ENCODE assay signal across 33 cellular contexts in the genomic region with DNA sequence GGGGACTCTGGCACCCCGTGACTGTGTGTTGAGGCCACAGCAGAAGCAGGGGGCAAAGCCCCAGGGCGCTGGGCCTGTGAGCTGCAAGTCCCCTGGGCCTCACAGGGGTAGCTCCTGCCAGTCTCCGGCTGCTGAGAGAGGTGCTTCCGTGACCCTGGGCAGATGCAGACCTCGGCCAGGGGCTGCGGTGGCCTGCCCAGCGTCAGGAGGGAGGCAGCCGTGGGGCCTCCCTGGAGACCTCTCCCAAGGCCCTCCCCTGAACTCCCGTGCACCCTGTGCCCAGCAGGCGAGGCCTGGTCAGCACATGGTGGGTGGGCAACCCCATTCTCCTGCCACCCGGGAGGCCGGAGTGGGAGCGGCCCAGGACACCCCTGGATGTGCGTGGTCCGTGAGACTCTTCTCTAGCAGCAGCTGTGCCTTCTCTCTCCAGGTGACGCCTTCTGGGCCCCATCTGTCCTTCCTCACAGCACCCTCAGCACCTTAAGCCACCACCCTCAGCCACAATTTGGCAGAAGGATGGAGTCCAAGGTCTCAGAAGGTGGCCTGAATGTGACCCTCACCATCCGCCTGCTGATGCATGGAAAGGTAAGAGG.
"Had no signal": no experiment of that assay in that cellular context is flagged by ENCODE, and none has a peak within 500 bp of the region (broad histone marks: within the 10 kb centered on the region; RNA-seq: fewer than 3 reads in every experiment).

No MANE protein-coding gene starts in this region.

- ATAC-seq: activated CD8-positive, alpha-beta memory T cell treated with anti-CD3 and anti-CD28 coated beads, Interleukin-2, amount 10 ng/mL, durations not matched to agents 7 days and 5 days had no signal

- H3K27ac ChIP-seq: ascending aorta, breast epithelium, PC-9, RWPE1, WERI-Rb-1 had no signal

- H3K4me2 ChIP-seq: PC-9 had no signal

- FAIRE-seq: RCC 7860 had no signal

- H3K27me3 ChIP-seq: ascending aorta had no signal

- H3K9me3 ChIP-seq: ascending aorta, breast epithelium had no signal

- H2AFZ ChIP-seq: PC-9 had no signal

- DNase-seq: activated CD4-positive, alpha-beta memory T cell treated with anti-CD3 and anti-CD28 coated beads, Interleukin-2, amount 10 ng/mL, durations not matched to agents 7 days and 5 days; activated CD4-positive, alpha-beta T cell treated with anti-CD3 and anti-CD28 coated beads for 1 hour; activated CD4-positive, alpha-beta T cell treated with anti-CD3 and anti-CD28 coated beads for 48 hours; activated CD4-positive, CD25-positive, alpha-beta regulatory T cell; activated CD8-positive, alpha-beta memory T cell treated with anti-CD3 and anti-CD28 coated beads for 24 hours; activated CD8-positive, alpha-beta memory T cell treated with anti-CD3 and anti-CD28 coated beads, Interleukin-2, amount 10 ng/mL, durations not matched to agents 7 days and 5 days; activated CD8-positive, alpha-beta memory T cell treated with anti-CD3 and anti-CD28 coated beads, Interleukin-2, amount 50 U/mL, for 48 hours; activated effector memory CD4-positive, alpha-beta T cell treated with Interleukin-2 at 50 U/mL for 16 hours; activated naive CD4-positive, alpha-beta T cell treated with anti-CD3 and anti-CD28 coated beads, Interleukin-2, amount 50 U/mL, for 16 hours; activated naive CD8-positive, alpha-beta T cell treated with anti-CD3 and anti-CD28 coated beads for 36 hours; activated T-cell treated with anti-CD3 and anti-CD28 coated beads, Interleukin-2, amount 50 U/mL, for 48 hours; amniotic stem cell; Karpas-422; KBM-7; NCI-H1105; NCI-H1417 treated with DMSO at 0.1 percent for 48 hours; NCI-H1930; NCI-H2081 treated with DMSO at 0.1 percent for 48 hours; NCI-H510A; NCI-H526; NCI-H748 treated with DMSO at 0.1 percent for 48 hours; NK-92 treated with Interleukin-12 subunit alpha and Interleukin-12 subunit beta, amount 100 ng/mL, for 24 hours; PC-9; Right ventricle myocardium superior; SW 1271; T-helper 1 cell; T-helper 2 cell; T-helper 9 cell; WERI-Rb-1 had no signal

- H3K4me3 ChIP-seq: ascending aorta, breast epithelium, PC-9 had no signal

- H3K36me3 ChIP-seq: ascending aorta, breast epithelium, WERI-Rb-1 had no signal
